Comparison of ENCODE assay signal across 3 cellular contexts in the genomic region with DNA sequence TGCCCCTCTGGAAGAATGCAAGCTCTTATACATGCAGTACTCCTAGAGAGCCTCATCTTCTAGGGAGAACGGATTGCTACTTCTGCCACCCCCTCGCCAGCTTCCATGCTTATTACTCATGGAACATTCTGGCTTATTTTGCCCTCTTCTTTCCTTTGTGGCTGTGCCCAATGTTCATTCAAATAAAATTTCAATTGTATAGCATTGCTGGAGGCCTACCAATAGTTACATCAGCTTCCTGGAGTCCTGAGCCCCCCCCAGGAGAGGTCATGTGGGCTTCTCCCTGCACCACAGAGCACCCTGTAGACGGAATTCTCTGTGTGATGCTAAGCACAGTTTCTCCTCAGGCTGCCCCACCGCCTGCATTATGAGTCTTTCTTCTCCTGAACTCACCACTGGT.
TF ChIP-seq lines count a peak whose summit lies in the region.

No MANE protein-coding gene starts in this region.

TF ChIP-seq in SK-N-SH, 30 proteins besides CTCF, POLR2A, EP300 and RAD21 (continues in another document):
- TF ChIP-seq ZBTB33 (IDR thresholded peaks at IDR 0.05; ENCODE audit: borderline replicate concordance, low read depth) = no peak
- peak; percentile 56 for TF ChIP-seq PBX3 (IDR thresholded peaks at IDR 0.05)
- peak; percentile 49; the same call in 1 of the 2 replicates for TF ChIP-seq FOSL2 (IDR thresholded peaks at IDR 0.05; ENCODE audit: borderline replicate concordance, low read depth)
- TF ChIP-seq NFIC (IDR thresholded peaks at IDR 0.05; ENCODE audit: borderline replicate concordance) = peak; percentile 70; the same call in 1 of the 2 replicates
- TF ChIP-seq EZH2phosphoT487 (IDR thresholded peaks at IDR 0.05; ENCODE audit: borderline replicate concordance, low read depth) = no peak
- TF ChIP-seq, protein P1, sequence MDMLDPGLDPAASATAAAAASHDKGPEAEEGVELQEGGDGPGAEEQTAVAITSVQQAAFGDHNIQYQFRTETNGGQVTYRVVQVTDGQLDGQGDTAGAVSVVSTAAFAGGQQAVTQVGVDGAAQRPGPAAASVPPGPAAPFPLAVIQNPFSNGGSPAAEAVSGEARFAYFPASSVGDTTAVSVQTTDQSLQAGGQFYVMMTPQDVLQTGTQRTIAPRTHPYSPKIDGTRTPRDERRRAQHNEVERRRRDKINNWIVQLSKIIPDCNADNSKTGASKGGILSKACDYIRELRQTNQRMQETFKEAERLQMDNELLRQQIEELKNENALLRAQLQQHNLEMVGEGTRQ (IDR thresholded peaks at IDR 0.05; ENCODE audit: borderline replicate concordance, low read depth, low read length) = no peak
- peak; percentile 59 for TF ChIP-seq JUND (IDR thresholded peaks at IDR 0.05)
- peak; percentile 54; the same call in 1 of the 2 replicates for TF ChIP-seq RXRA (IDR thresholded peaks at IDR 0.05; ENCODE audit: borderline replicate concordance, low read depth)

TF ChIP-seq in SK-N-SH treated with all-trans-retinoic acid at 6 μM for 48 hours, 23 proteins besides CTCF, POLR2A, EP300 and RAD21 (continued from another document):
- TF ChIP-seq POU6F1 (CRISPR knock-in tag; IDR thresholded peaks at IDR 0.05; ENCODE audit: borderline replicate concordance, low read depth) = no peak
- TF ChIP-seq PPARA (CRISPR knock-in tag; IDR thresholded peaks at IDR 0.05; ENCODE audit: borderline replicate concordance) = no peak
- no peak for TF ChIP-seq PATZ1 (CRISPR knock-in tag; IDR thresholded peaks at IDR 0.05; ENCODE audit: borderline replicate concordance)

TF ChIP-seq in GM23338, 12 proteins besides CTCF, POLR2A, EP300 and RAD21 (continued from another document):
- TF ChIP-seq, protein P2, sequence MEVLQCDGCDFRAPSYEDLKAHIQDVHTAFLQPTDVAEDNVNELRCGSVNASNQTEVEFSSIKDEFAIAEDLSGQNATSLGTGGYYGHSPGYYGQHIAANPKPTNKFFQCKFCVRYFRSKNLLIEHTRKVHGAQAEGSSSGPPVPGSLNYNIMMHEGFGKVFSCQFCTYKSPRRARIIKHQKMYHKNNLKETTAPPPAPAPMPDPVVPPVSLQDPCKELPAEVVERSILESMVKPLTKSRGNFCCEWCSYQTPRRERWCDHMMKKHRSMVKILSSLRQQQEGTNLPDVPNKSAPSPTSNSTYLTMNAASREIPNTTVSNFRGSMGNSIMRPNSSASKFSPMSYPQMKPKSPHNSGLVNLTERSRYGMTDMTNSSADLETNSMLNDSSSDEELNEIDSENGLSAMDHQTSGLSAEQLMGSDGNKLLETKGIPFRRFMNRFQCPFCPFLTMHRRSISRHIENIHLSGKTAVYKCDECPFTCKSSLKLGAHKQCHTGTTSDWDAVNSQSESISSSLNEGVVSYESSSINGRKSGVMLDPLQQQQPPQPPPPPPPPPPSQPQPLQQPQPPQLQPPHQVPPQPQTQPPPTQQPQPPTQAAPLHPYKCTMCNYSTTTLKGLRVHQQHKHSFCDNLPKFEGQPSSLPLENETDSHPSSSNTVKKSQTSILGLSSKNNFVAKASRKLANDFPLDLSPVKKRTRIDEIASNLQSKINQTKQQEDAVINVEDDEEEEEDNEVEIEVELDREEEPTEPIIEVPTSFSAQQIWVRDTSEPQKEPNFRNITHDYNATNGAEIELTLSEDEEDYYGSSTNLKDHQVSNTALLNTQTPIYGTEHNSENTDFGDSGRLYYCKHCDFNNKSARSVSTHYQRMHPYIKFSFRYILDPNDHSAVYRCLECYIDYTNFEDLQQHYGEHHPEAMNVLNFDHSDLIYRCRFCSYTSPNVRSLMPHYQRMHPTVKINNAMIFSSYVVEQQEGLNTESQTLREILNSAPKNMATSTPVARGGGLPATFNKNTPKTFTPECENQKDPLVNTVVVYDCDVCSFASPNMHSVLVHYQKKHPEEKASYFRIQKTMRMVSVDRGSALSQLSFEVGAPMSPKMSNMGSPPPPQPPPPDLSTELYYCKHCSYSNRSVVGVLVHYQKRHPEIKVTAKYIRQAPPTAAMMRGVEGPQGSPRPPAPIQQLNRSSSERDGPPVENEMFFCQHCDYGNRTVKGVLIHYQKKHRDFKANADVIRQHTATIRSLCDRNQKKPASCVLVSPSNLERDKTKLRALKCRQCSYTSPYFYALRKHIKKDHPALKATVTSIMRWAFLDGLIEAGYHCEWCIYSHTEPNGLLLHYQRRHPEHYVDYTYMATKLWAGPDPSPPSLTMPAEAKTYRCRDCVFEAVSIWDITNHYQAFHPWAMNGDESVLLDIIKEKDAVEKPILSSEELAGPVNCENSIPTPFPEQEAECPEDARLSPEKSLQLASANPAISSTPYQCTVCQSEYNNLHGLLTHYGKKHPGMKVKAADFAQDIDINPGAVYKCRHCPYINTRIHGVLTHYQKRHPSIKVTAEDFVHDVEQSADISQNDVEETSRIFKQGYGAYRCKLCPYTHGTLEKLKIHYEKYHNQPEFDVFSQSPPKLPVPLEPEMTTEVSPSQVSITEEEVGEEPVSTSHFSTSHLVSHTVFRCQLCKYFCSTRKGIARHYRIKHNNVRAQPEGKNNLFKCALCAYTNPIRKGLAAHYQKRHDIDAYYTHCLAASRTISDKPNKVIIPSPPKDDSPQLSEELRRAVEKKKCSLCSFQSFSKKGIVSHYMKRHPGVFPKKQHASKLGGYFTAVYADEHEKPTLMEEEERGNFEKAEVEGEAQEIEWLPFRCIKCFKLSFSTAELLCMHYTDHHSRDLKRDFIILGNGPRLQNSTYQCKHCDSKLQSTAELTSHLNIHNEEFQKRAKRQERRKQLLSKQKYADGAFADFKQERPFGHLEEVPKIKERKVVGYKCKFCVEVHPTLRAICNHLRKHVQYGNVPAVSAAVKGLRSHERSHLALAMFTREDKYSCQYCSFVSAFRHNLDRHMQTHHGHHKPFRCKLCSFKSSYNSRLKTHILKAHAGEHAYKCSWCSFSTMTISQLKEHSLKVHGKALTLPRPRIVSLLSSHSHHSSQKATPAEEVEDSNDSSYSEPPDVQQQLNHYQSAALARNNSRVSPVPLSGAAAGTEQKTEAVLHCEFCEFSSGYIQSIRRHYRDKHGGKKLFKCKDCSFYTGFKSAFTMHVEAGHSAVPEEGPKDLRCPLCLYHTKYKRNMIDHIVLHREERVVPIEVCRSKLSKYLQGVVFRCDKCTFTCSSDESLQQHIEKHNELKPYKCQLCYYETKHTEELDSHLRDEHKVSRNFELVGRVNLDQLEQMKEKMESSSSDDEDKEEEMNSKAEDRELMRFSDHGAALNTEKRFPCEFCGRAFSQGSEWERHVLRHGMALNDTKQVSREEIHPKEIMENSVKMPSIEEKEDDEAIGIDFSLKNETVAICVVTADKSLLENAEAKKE (CRISPR knock-in tag; IDR thresholded peaks at IDR 0.05) = no peak
- TF ChIP-seq JUNB (IDR thresholded peaks at IDR 0.05; ENCODE audit: unreplicated experiment) (no peak), REST (IDR thresholded peaks at IDR 0.05; ENCODE audit: unreplicated experiment) (no peak), NANOG (IDR thresholded peaks at IDR 0.05; ENCODE audit: borderline replicate concordance) (no peak), EZH2 (IDR thresholded peaks at IDR 0.05; ENCODE audit: low read depth, unreplicated experiment) (no peak), POLR2AphosphoS5 (IDR thresholded peaks at IDR 0.05; ENCODE audit: low read depth) (no peak), ZNF114 (CRISPR knock-in tag; IDR thresholded peaks at IDR 0.05) (no peak), STAT1 (IDR thresholded peaks at IDR 0.05; ENCODE audit: unreplicated experiment) (no peak), ZNF331 (CRISPR knock-in tag; IDR thresholded peaks at IDR 0.05; ENCODE audit: low read depth) (no peak), EZH2phosphoT487 (IDR thresholded peaks at IDR 0.05; ENCODE audit: unreplicated experiment) (no peak)
- TF ChIP-seq, protein P3, sequence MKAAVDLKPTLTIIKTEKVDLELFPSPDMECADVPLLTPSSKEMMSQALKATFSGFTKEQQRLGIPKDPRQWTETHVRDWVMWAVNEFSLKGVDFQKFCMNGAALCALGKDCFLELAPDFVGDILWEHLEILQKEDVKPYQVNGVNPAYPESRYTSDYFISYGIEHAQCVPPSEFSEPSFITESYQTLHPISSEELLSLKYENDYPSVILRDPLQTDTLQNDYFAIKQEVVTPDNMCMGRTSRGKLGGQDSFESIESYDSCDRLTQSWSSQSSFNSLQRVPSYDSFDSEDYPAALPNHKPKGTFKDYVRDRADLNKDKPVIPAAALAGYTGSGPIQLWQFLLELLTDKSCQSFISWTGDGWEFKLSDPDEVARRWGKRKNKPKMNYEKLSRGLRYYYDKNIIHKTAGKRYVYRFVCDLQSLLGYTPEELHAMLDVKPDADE (IDR thresholded peaks at IDR 0.05) = no peak
TF ChIP-seq in GM23338: peak in this region for 0.
